Comparison of ENCODE assay signal across 1 cellular context in genomic region chr11:73999581-74000306, GRCh38.
TF ChIP-seq lines count a peak whose summit lies in the region.

No MANE protein-coding gene starts in this region.

TF ChIP-seq in K562, 482 proteins besides CTCF, POLR2A, EP300 and RAD21:
- TF ChIP-seq CUX1 (CRISPR knock-in tag; IDR thresholded peaks at IDR 0.05): no peak
- no peak for TF ChIP-seq CCAR2 (IDR thresholded peaks at IDR 0.05; ENCODE audit: low read depth, low read length)
- no peak for TF ChIP-seq ZNF280B (CRISPR knock-in tag; IDR thresholded peaks at IDR 0.05)
- no peak for TF ChIP-seq HLTF (IDR thresholded peaks at IDR 0.05)
- TF ChIP-seq ARID3A (IDR thresholded peaks at IDR 0.05; ENCODE audit: borderline replicate concordance, low read depth, low read length): no peak
- TF ChIP-seq ATF1 (CRISPR knock-in tag; IDR thresholded peaks at IDR 0.05): no peak
- TF ChIP-seq ATF1 (tag; IDR thresholded peaks at IDR 0.05): no peak
- no peak for TF ChIP-seq RBM25 (IDR thresholded peaks at IDR 0.05; ENCODE audit: low read depth, low read length, severe bottlenecking)
- TF ChIP-seq NFE2 (IDR thresholded peaks at IDR 0.05; ENCODE audit: low read depth): no peak
- TF ChIP-seq RCOR1 (IDR thresholded peaks at IDR 0.05; ENCODE audit: borderline replicate concordance in 1 of 2, low read depth in 2 of 2, low read length in 2 of 2): no peak
- TF ChIP-seq ETV1 (tag; conservative IDR thresholded peaks at IDR 0.05; ENCODE audit: low read depth): no peak
- TF ChIP-seq TAF1 (IDR thresholded peaks at IDR 0.05; ENCODE audit: control insufficient read depth, extremely low read depth, insufficient read depth, low read length, severe bottlenecking): no peak
- TF ChIP-seq ZNF174 (CRISPR knock-in tag; IDR thresholded peaks at IDR 0.05): no peak
- TF ChIP-seq PTBP1 (IDR thresholded peaks at IDR 0.05; ENCODE audit: low read depth, low read length): no peak
- TF ChIP-seq GTF2F1 (IDR thresholded peaks at IDR 0.05; ENCODE audit: low read depth, low read length): no peak
